ENCODE assay signal across 9 cellular contexts in genomic region chr1:206982216-206982615, GRCh38. TPM values are rescaled to one million over a fixed set of nuclear protein-coding genes. Genes with fewer than 3 reads are reported as not detected.
A peak's percentile ranks its signal among the peaks of the same experiment; 100 is the strongest.
DNase-seq lines count a peak whose midpoint lies in the region; ATAC-seq, FAIRE-seq and TF ChIP-seq lines count a peak whose summit lies in the region.
"Had no signal": no experiment of that assay in that cellular context is flagged by ENCODE, and none has a peak within 500 bp of the region (broad histone marks: within the 10 kb centered on the region; RNA-seq: fewer than 3 reads in every experiment).

No MANE protein-coding gene starts in this region.

- H3K27ac ChIP-seq in 22Rv1 (no peak overlapping the region), adrenal gland (no peak overlapping the region), right cardiac atrium (ENCODE audit: low read length) (no peak overlapping the region), spleen (no peak overlapping the region)

- H3K4me3 ChIP-seq in NB4 (ENCODE audit: low read depth, low read length) (no peak overlapping the region), adrenal gland (no peak overlapping the region), right cardiac atrium (ENCODE audit: low read length) (no peak overlapping the region), spleen (no peak overlapping the region)

- H3K4me1 ChIP-seq in adrenal gland (replicated peaks in 1 of 2): no peaks in the 10 kb centered on the region
- H3K4me1 ChIP-seq in right cardiac atrium (ENCODE audit: control insufficient read depth, insufficient read depth, low read length): no peaks in the 10 kb centered on the region
- H3K4me1 ChIP-seq in spleen: no peaks in the 10 kb centered on the region

- TF ChIP-seq CTCF in 22Rv1 (IDR thresholded peaks at IDR 0.05) (peak; percentile 96), NB4 (IDR thresholded peaks at IDR 0.05; ENCODE audit: low read depth, low read length) (peak; percentile 75), adrenal gland (IDR thresholded peaks at IDR 0.05) (peak; percentile 29 to 70 (median 60)), spleen (IDR thresholded peaks at IDR 0.05 in 8 of 11, conservative IDR thresholded peaks at IDR 0.05 in 3 of 11) (peak; percentile 49 to 81 (median 72))

- no peaks in the 10 kb centered on the region for H3K9me3 ChIP-seq in adrenal gland (replicated peaks in 1 of 3)
- no peaks in the 10 kb centered on the region for H3K9me3 ChIP-seq in right cardiac atrium (ENCODE audit: control insufficient read depth, low read length)
- no peaks in the 10 kb centered on the region for H3K9me3 ChIP-seq in spleen

- TF ChIP-seq POLR2A in NB4 (IDR thresholded peaks at IDR 0.05; ENCODE audit: extremely low read depth, insufficient read length): no peak
- TF ChIP-seq POLR2A in adrenal gland (IDR thresholded peaks at IDR 0.05): no peak
- no peak for TF ChIP-seq POLR2A in spleen (IDR thresholded peaks at IDR 0.05)

- WGBS in adrenal gland, 4 donors: 18 to 38% (median 27%) methylated on average over 4 of the region's 4 CpGs
- 26% methylated on average over 4 of the region's 4 CpGs for WGBS in right cardiac atrium
- 26 to 41% (median 31%) methylated on average over 4 of the region's 4 CpGs for WGBS in spleen, 5 donors

- peak; percentile 83 for FAIRE-seq in GM18507 (lab: Jason Lieb, UNC)

- H3K36me3 ChIP-seq in adrenal gland (replicated peaks in 1 of 2) (no peaks in the 10 kb centered on the region), spleen (no peaks in the 10 kb centered on the region)

- DNase-seq in GM18507 (ENCODE audit: extremely low spot score, insufficient read length, low read depth): no peak
- DNase-seq in NB4 (ENCODE audit: low read depth): peak; percentile 59
- peak; percentile 25 to 66 (median 34) for DNase-seq in T-helper 1 cell
- DNase-seq in adrenal gland: peak; percentile 49 to 80 (median 56)
- peak; percentile 27 to 61 (median 58) for DNase-seq in right cardiac atrium
- no peak for DNase-seq in spleen

- peak; percentile 78 to 80 for ATAC-seq in right cardiac atrium
- ATAC-seq in HG03280 (IDR thresholded peaks at IDR 0.05; ENCODE audit: unreplicated experiment): no peak

- H3K27me3 ChIP-seq in adrenal gland (no peaks in the 10 kb centered on the region), right cardiac atrium (ENCODE audit: control insufficient read depth, insufficient read depth) (no peaks in the 10 kb centered on the region), spleen (replicated peaks in 1 of 7) (peaks cover 0 to 12% (median 0%) of the 10 kb centered on the region in 7 donors)

- intact Hi-C loops in adrenal gland (cut with DNase I) (loop anchor here in 1 of 2 donors (10.0 kb wide), 1 partner anchor 57 kb away; the partner anchor contains the start of gene FCMR), right cardiac atrium (cut with DNase I) (loop anchor here in 1 of 4 donors (10.0 kb wide), 1 partner anchor 347 kb away; the partner anchor contains the start of gene DYRK3), spleen (cut with DNase I; ENCODE audit: low total_unique reads) (loop anchor here (10.0 kb wide), 2 partner anchors 257 to 347 kb away; partner anchors contain the start of gene DYRK3)

RNA-seq across cellular contexts. Expression of gene FCAMR, which starts 12.0 kb away (rescaled TPM):
- total RNA-seq in adrenal gland (not detected), right cardiac atrium (not detected), spleen (1 to 10 TPM in 1 of 7 donors, under 1 TPM in 4, not detected in 2; 0.16 to 1.0 (median 0.36) TPM)
- polyA plus RNA-seq in adrenal gland (not detected), right cardiac atrium (not detected), spleen (1 to 10 TPM in 1 of 3 donors, under 1 TPM in 2; 0.38 to 1.3 (median 0.59) TPM)
- total RNA-seq: mononuclear cell had no signal

RNA-seq across cellular contexts. Expression of gene PIGR, which starts 36.0 kb away (rescaled TPM):
- 1 to 10 TPM in 3 of 8 donors, under 1 TPM in 3, not detected in 2; under 0.01 to 3.4 (median 1.1) TPM for total RNA-seq in adrenal gland
- polyA plus RNA-seq in adrenal gland: under 1 TPM; 0.04 to 0.88 (median 0.10) TPM
- under 1 TPM in 3 of 4 donors, not detected in 1; 0.09 to 0.59 (median 0.17) TPM for total RNA-seq in right cardiac atrium
- 0.23 TPM for polyA plus RNA-seq in right cardiac atrium
- total RNA-seq in spleen: 1 to 10 TPM in 3 of 7 donors, under 1 TPM in 4; 0.37 to 1.7 (median 0.94) TPM
- polyA plus RNA-seq in spleen: under 1 TPM; 0.13 to 0.99 (median 0.30) TPM
- total RNA-seq: mononuclear cell had no signal

RNA-seq across cellular contexts. Expression of gene C1orf116, which starts 50.3 kb away (rescaled TPM):
- total RNA-seq in adrenal gland (1 to 10 TPM in 6 of 8 donors, under 1 TPM in 2; 0.21 to 3.7 (median 1.1) TPM), right cardiac atrium (under 1 TPM in 3 of 4 donors, not detected in 1; 0.06 to 0.14 (median 0.08) TPM), spleen (1 to 10 TPM in 1 of 7 donors, under 1 TPM in 6; 0.09 to 1.0 (median 0.28) TPM)
- polyA plus RNA-seq in adrenal gland (under 1 TPM; 0.20 to 0.88 (median 0.88) TPM), right cardiac atrium (0.05 TPM), spleen (under 1 TPM in 2 of 3 donors, not detected in 1; 0.02 to 0.10 TPM)

Comparison
In these comparisons a context has a peak if more than half of its experiments do, and no peak if none do; other contexts are left out.
1. DNase-seq: peak in NB4 (single experiment), T-helper 1 cell (5 of 5), adrenal gland (7 of 7) and right cardiac atrium (3 of 3); none in GM18507 (single experiment) and spleen (single experiment).
2. Peak in every context shown above with its lines, with median percentiles within 50 percentile points of each other: CTCF ChIP-seq.